In the genomic region with DNA sequence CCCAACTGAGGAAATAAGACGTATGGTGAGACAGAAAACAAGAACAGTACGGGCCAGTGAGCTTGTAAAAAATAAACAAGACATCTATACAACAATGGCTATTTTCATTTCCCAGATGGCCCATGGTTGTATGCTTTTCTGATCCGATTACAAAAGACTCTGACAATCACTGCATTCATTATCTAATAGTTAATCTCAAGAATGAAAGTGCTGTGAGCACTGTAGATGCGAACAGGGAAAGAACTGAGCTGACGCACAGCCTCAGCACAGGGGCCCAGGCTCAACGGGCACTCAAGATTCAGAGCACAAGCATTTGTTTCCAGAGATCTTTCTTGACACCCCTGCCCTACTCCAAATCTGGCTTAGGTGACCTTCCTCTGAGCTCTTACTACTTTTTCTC, we compare ENCODE assay signal across 10 cellular contexts. TPM values are rescaled to one million over a fixed set of nuclear protein-coding genes. Genes with fewer than 3 reads are reported as not detected.
A peak's percentile ranks its signal among the peaks of the same experiment; 100 is the strongest.
DNase-seq lines count a peak whose midpoint lies in the region; ATAC-seq and TF ChIP-seq lines count a peak whose summit lies in the region.
"Had no signal": no experiment of that assay in that cellular context is flagged by ENCODE, and none has a peak within 500 bp of the region (broad histone marks: within the 10 kb centered on the region; RNA-seq: fewer than 3 reads in every experiment).

No MANE protein-coding gene starts in this region.

- DNase-seq in NCI-H146 (lab: John Stamatoyannopoulos, UW): peak; percentile 9
- DNase-seq in NCI-H146 treated with DMSO at 0.1 percent for 48 hours (lab: John Stamatoyannopoulos, UW; ENCODE audit: unreplicated experiment): no peak
- no peak for DNase-seq in activated B cell treated with CpG ODN at 0.5 μM for 24 hours
- DNase-seq in kidney tubule cell (ENCODE audit: low spot score): peak; percentile 37
- DNase-seq in superior temporal gyrus (ENCODE audit: extremely low spot score): peak; percentile 91
- DNase-seq in right lobe of liver: no peak
- DNase-seq in NCI-H187 (lab: John Stamatoyannopoulos, UW): no peak
- DNase-seq: activated T-cell treated with anti-CD3 and anti-CD28 coated beads, Interleukin-2, amount 50 U/mL, for 72 hours had no signal

- POLR2A ChIA-PET in activated B cell treated with CpG ODN at 0.5 μM for 24 hours (lab: Charles Lee): interaction anchor here (0.6 to 1.6 kb wide), 4 partner anchors 17 to 315 kb away, joined by 3 to 9 read pairs (median 4); no protein-coding TSS in a partner anchor

- H3K27ac ChIP-seq in right lobe of liver: no peak overlapping the region
- H3K27ac ChIP-seq: 22Rv1 had no signal

- peaks cover 0 to 4% (median 0%) of the 10 kb centered on the region in 4 donors for H3K36me3 ChIP-seq in right lobe of liver

- no peaks in the 10 kb centered on the region for H3K9me3 Mint-ChIP-seq in activated B cell treated with CpG ODN at 0.5 μM for 24 hours
- H3K9me3 Mint-ChIP-seq: activated T-cell treated with anti-CD3 and anti-CD28 coated beads, Interleukin-2, amount 50 U/mL, for 72 hours had no signal

- no peaks in the 10 kb centered on the region for H3K27me3 Mint-ChIP-seq in activated B cell treated with CpG ODN at 0.5 μM for 24 hours

- peak overlapping the region; percentile 83 for H3K27ac Mint-ChIP-seq in activated B cell treated with CpG ODN at 0.5 μM for 24 hours
- H3K27ac Mint-ChIP-seq: activated T-cell treated with anti-CD3 and anti-CD28 coated beads, Interleukin-2, amount 50 U/mL, for 72 hours had no signal

- peaks cover 63% of the 10 kb centered on the region for H3K36me3 Mint-ChIP-seq in activated B cell treated with CpG ODN at 0.5 μM for 24 hours (ENCODE audit: low read depth)

- 60% methylated on average over 6 of the region's 6 CpGs for WGBS in right lobe of liver (ENCODE audit: insufficient coverage, low coverage, low lambda C conversion rate, missing lambda C conversion rate)

- H3K27me3 ChIP-seq in right lobe of liver: no peaks in the 10 kb centered on the region

- intact Hi-C loops in activated B cell treated with CpG ODN at 0.5 μM for 24 hours (cut with micrococcal nuclease) (loop anchor here (2.0 kb wide), 1 partner anchor 16 kb away; no protein-coding TSS in a partner anchor), right lobe of liver (cut with DNase I) (no loop called here)

- peak overlapping the region; percentile 59 for H3K4me3 Mint-ChIP-seq in activated B cell treated with CpG ODN at 0.5 μM for 24 hours
- H3K4me3 Mint-ChIP-seq: activated T-cell treated with anti-CD3 and anti-CD28 coated beads, Interleukin-2, amount 50 U/mL, for 72 hours had no signal

- CTCF ChIA-PET in activated B cell treated with CpG ODN at 0.5 μM for 24 hours (lab: Charles Lee): interaction anchor here (6.8 kb wide), 1 partner anchor 144 kb away, joined by 41 read pairs; no protein-coding TSS in a partner anchor

- H3K4me1 Mint-ChIP-seq in activated B cell treated with CpG ODN at 0.5 μM for 24 hours: peaks cover 77% of the 10 kb centered on the region

- ATAC-seq in activated B cell treated with CpG ODN at 0.5 μM for 24 hours (ENCODE audit: low read depth): peak; percentile 50
- ATAC-seq in HG03439 (IDR thresholded peaks at IDR 0.05; ENCODE audit: unreplicated experiment): no peak
- no peak for ATAC-seq in right lobe of liver
- ATAC-seq: activated T-cell treated with anti-CD3 and anti-CD28 coated beads, Interleukin-2, amount 50 U/mL, for 72 hours had no signal

- H3K4me1 ChIP-seq in right lobe of liver: peaks cover 0 to 45% (median 20%) of the 10 kb centered on the region in 4 donors

- H3K9me3 ChIP-seq in right lobe of liver: no peaks in the 10 kb centered on the region

- TF ChIP-seq CTCF in activated B cell treated with CpG ODN at 0.5 μM for 24 hours (IDR thresholded peaks at IDR 0.05) (no peak), right lobe of liver (IDR thresholded peaks at IDR 0.05) (no peak)

- no peak overlapping the region for H3K4me3 ChIP-seq in right lobe of liver

- TF ChIP-seq POLR2A in right lobe of liver (IDR thresholded peaks at IDR 0.05): no peak

RNA-seq across cellular contexts. Expression of gene MTMR10, which starts 6.9 kb away (rescaled TPM):
- 39.3 and 42.5 TPM in 2 replicates for total RNA-seq in activated B cell treated with CpG ODN at 0.5 μM for 24 hours
- total RNA-seq in right lobe of liver: 10 to 100 TPM; 16.2 to 29.1 (median 22.3) TPM

Comparison
In these comparisons a context has a peak if more than half of its experiments do, and no peak if none do; other contexts are left out.
1. DNase-seq: peak in NCI-H146 (single experiment), kidney tubule cell (single experiment) and superior temporal gyrus (single experiment); none in NCI-H146 treated with DMSO at 0.1 percent for 48 hours (single experiment), activated B cell treated with CpG ODN at 0.5 μM for 24 hours (single experiment), right lobe of liver (0 of 3) and NCI-H187 (0 of 2).